In genomic region chr19:9061879-9062278, GRCh38 we compare ENCODE assay signal across 33 cellular contexts. TPM values are rescaled to one million over a fixed set of nuclear protein-coding genes. Genes with fewer than 3 reads are reported as not detected.
"Had no signal": no experiment of that assay in that cellular context is flagged by ENCODE, and none has a peak within 500 bp of the region (broad histone marks: within the 10 kb centered on the region; RNA-seq: fewer than 3 reads in every experiment).

No MANE protein-coding gene starts in this region.

- H3K27me3 Mint-ChIP-seq: dendritic cell treated with granulocyte-macrophage colony-stimulating factor and Interleukin-4, amounts not matched to agents 40 ng/mL and 50 ng/mL, for 4 days; stimulated activated memory B cell treated with anti-CD40 and anti-IgM and Interleukin-4, amounts not matched to agents 10 μg/mL and 1 μg/mL and 100 μg/mL, for 72 hours had no signal

- H3K36me3 ChIP-seq: gastrocnemius medialis, ovary, sigmoid colon, spleen, tibial artery, upper lobe of left lung had no signal

- H3K4me1 Mint-ChIP-seq: memory B cell; natural killer cell; stimulated activated memory B cell treated with anti-CD40 and anti-IgM and Interleukin-4, amounts not matched to agents 10 μg/mL and 1 μg/mL and 100 μg/mL, for 72 hours had no signal

- FAIRE-seq: kidney, urothelium cell line had no signal

- H3K36me3 Mint-ChIP-seq: natural killer cell; stimulated activated memory B cell treated with anti-CD40 and anti-IgM and Interleukin-4, amounts not matched to agents 10 μg/mL and 1 μg/mL and 100 μg/mL, for 72 hours had no signal

- H3K4me3 Mint-ChIP-seq: dendritic cell treated with granulocyte-macrophage colony-stimulating factor and Interleukin-4, amounts not matched to agents 40 ng/mL and 50 ng/mL, for 4 days; endodermal cell; memory B cell; natural killer cell; stimulated activated memory B cell treated with anti-CD40 and anti-IgM and Interleukin-4, amounts not matched to agents 10 μg/mL and 1 μg/mL and 100 μg/mL, for 72 hours had no signal

- H3K27ac Mint-ChIP-seq: dendritic cell treated with granulocyte-macrophage colony-stimulating factor and Interleukin-4, amounts not matched to agents 40 ng/mL and 50 ng/mL, for 4 days; endodermal cell; memory B cell; natural killer cell; stimulated activated memory B cell treated with anti-CD40 and anti-IgM and Interleukin-4, amounts not matched to agents 10 μg/mL and 1 μg/mL and 100 μg/mL, for 72 hours had no signal

- H3K4me3 ChIP-seq: gastrocnemius medialis, lung, ovary, psoas muscle, sigmoid colon, spleen, testis, tibial artery, upper lobe of left lung had no signal

- H3K9me3 ChIP-seq: gastrocnemius medialis, ovary, psoas muscle, sigmoid colon, spleen, testis, tibial artery, upper lobe of left lung had no signal

- H3K4me1 ChIP-seq: gastrocnemius medialis, psoas muscle, sigmoid colon, spleen, testis, tibial artery, upper lobe of left lung had no signal

- H3K9me3 Mint-ChIP-seq: dendritic cell treated with granulocyte-macrophage colony-stimulating factor and Interleukin-4, amounts not matched to agents 40 ng/mL and 50 ng/mL, for 4 days; endodermal cell; natural killer cell had no signal

- H3K27ac ChIP-seq: epithelial cell of prostate, gastrocnemius medialis, ovary, psoas muscle, sigmoid colon, spleen, testis, tibial artery, upper lobe of left lung had no signal

- DNase-seq: effector CD8-positive, alpha-beta T cell; endodermal cell; foreskin fibroblast; gastrocnemius medialis; head of caudate nucleus; kidney; natural killer cell; occipital lobe; ovary; psoas muscle; right cardiac atrium; sigmoid colon; spleen; stimulated activated CD4-positive, alpha-beta T cell treated with anti-CD3 and anti-CD28 coated beads, Interleukin-4, amount 100 ng/mL, for 4 hours; stimulated activated naive CD8-positive, alpha-beta T cell treated with anti-CD3 and anti-CD28 coated beads, Interleukin-15, Interleukin-2, amounts not matched to agents 100 U/mL and 50 U/mL, for 24 hours; substantia nigra; testis; tibial artery; upper lobe of left lung had no signal

- H3K27me3 ChIP-seq: gastrocnemius medialis, ovary, sigmoid colon, testis, upper lobe of left lung had no signal

- ATAC-seq: esophagus mucosa; gastrocnemius medialis; left lobe of liver; natural killer cell; psoas muscle; right cardiac atrium; stimulated activated memory B cell treated with anti-CD40 and anti-IgM and Interleukin-4, amounts not matched to agents 10 μg/mL and 1 μg/mL and 100 μg/mL, for 72 hours; stimulated activated naive CD8-positive, alpha-beta T cell treated with anti-CD3 and anti-CD28 coated beads, Interleukin-15, Interleukin-2, amounts not matched to agents 100 U/mL and 50 U/mL, for 24 hours had no signal

RNA-seq across cellular contexts. Expression of gene OR1M1, which starts 25.0 kb away (rescaled TPM):
- total RNA-seq: endodermal cell, esophagus mucosa, gastrocnemius medialis, glomerular endothelial cell, kidney, left lobe of liver, liver, lung, mononuclear cell, natural killer cell, occipital lobe, psoas muscle, renal cortical epithelial cell, right cardiac atrium, sigmoid colon, skeletal muscle tissue, spleen, upper lobe of left lung had no signal
- polyA plus RNA-seq: liver, neural cell, ovary, psoas muscle, right cardiac atrium, sigmoid colon, spleen had no signal

RNA-seq across cellular contexts. Expression of gene OR7G2, which starts 45.4 kb away (rescaled TPM):
- total RNA-seq: endodermal cell, esophagus mucosa, gastrocnemius medialis, glomerular endothelial cell, kidney, left lobe of liver, liver, lung, mononuclear cell, natural killer cell, occipital lobe, ovary, psoas muscle, renal cortical epithelial cell, right cardiac atrium, sigmoid colon, skeletal muscle tissue, spleen, testis, upper lobe of left lung had no signal
- polyA plus RNA-seq: liver, lung, neural cell, ovary, psoas muscle, right cardiac atrium, sigmoid colon, spleen had no signal

RNA-seq across cellular contexts. Expression of gene MUC16, which starts 51.7 kb away (rescaled TPM):
- total RNA-seq: gastrocnemius medialis, glomerular endothelial cell, left lobe of liver, occipital lobe, skeletal muscle tissue had no signal
- polyA plus RNA-seq: liver, neural cell, right cardiac atrium had no signal

RNA-seq across cellular contexts. Expression of gene OR7G1, which starts 53.7 kb away (rescaled TPM):
- total RNA-seq: endodermal cell, esophagus mucosa, gastrocnemius medialis, glomerular endothelial cell, kidney, left lobe of liver, liver, lung, mononuclear cell, natural killer cell, occipital lobe, ovary, psoas muscle, renal cortical epithelial cell, right cardiac atrium, sigmoid colon, skeletal muscle tissue, spleen, testis, upper lobe of left lung had no signal
- polyA plus RNA-seq: liver, lung, neural cell, ovary, psoas muscle, right cardiac atrium, sigmoid colon, spleen had no signal
